13 cellular contexts compared by ENCODE assay signal in the genomic region with DNA sequence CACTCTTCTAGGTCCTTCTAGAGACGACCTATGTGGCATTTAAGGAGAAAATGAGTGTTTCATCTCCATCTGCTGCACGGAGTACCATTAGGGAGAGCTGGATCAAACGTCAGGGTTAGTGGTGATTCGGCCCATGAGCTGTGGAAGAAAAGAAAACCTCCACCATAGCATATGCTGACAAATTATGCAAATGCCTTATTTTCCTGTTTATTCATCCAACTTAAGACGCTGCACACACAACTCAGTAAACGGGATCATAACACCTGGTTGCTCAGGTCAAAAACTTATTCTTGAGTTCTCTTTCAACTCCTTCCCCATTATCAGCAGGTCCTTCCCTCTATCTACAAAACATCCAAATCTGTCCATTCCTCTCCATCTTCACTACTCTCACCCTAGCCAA. TPM values are rescaled to one million over a fixed set of nuclear protein-coding genes. Genes with fewer than 3 reads are reported as not detected.
DNase-seq lines count a peak whose midpoint lies in the region; ATAC-seq and TF ChIP-seq lines count a peak whose summit lies in the region.
"Had no signal": no experiment of that assay in that cellular context is flagged by ENCODE, and none has a peak within 500 bp of the region (broad histone marks: within the 10 kb centered on the region; RNA-seq: fewer than 3 reads in every experiment).

No MANE protein-coding gene starts in this region.

- no peak for DNase-seq in HFFc6
- DNase-seq in naive B cell: no peak
- no peak for DNase-seq in ascending aorta (ENCODE audit: low spot score in 2 of 2)
- no peak for DNase-seq in cerebellum (ENCODE audit: low spot score)
- no peak for DNase-seq in osteoblast (ENCODE audit: insufficient read length, low spot score, missing footprints)
- no peak for DNase-seq in COLO829 (ENCODE audit: low spot score)
- DNase-seq: activated CD4-positive, alpha-beta T cell treated with anti-CD3 and anti-CD28 coated beads, Interleukin-2, amount 50 U/mL, for 4 hours; NCI-H1694; trophoblast cell had no signal

- H3K9me3 Mint-ChIP-seq in HFFc6 (no peaks in the 10 kb centered on the region), naive B cell (no peaks in the 10 kb centered on the region)
- H3K9me3 Mint-ChIP-seq in activated T-helper 17 cell treated with anti-CD3 and anti-CD28 coated beads, Interleukin-2, amount 50 U/mL, for 72 hours: no peaks in the 10 kb centered on the region

- H3K9me3 ChIP-seq in BLaER1 (no peaks in the 10 kb centered on the region), ascending aorta (no peaks in the 10 kb centered on the region), osteoblast (ENCODE audit: low read depth, low read length) (no peaks in the 10 kb centered on the region)

- H3K27me3 Mint-ChIP-seq in HFFc6 (ENCODE audit: insufficient read depth) (peaks cover 2% of the 10 kb centered on the region), naive B cell (no peaks in the 10 kb centered on the region)
- H3K27me3 Mint-ChIP-seq in activated T-helper 17 cell treated with anti-CD3 and anti-CD28 coated beads, Interleukin-2, amount 50 U/mL, for 72 hours: no peaks in the 10 kb centered on the region

- H3K27ac Mint-ChIP-seq in HFFc6: no peak overlapping the region
- H3K27ac Mint-ChIP-seq in activated T-helper 17 cell treated with anti-CD3 and anti-CD28 coated beads, Interleukin-2, amount 50 U/mL, for 72 hours: peak overlapping the region; percentile 89
- H3K27ac Mint-ChIP-seq in naive B cell: peak overlapping the region in 5 of 6 donors; percentile 19 to 96 (median 90)

- TF ChIP-seq CTCF in HFFc6 (IDR thresholded peaks at IDR 0.05) (no peak), ascending aorta (IDR thresholded peaks at IDR 0.05) (no peak), osteoblast (IDR thresholded peaks at IDR 0.05; ENCODE audit: extremely low read depth, low read depth, low read length) (no peak)

- H3K27me3 ChIP-seq in BLaER1 (no peaks in the 10 kb centered on the region), ascending aorta (no peaks in the 10 kb centered on the region), osteoblast (ENCODE audit: insufficient read depth, low read length) (peaks cover 4% of the 10 kb centered on the region)

- H3K4me1 ChIP-seq in BLaER1: peaks cover 21% of the 10 kb centered on the region
- H3K4me1 ChIP-seq in ascending aorta: peaks cover 7 to 15% of the 10 kb centered on the region in 2 donors
- H3K4me1 ChIP-seq in osteoblast (ENCODE audit: insufficient read depth, low read length): peaks cover 14% of the 10 kb centered on the region

- H3K36me3 Mint-ChIP-seq in HFFc6 (ENCODE audit: low read depth): peaks cover 12% of the 10 kb centered on the region
- no peaks in the 10 kb centered on the region for H3K36me3 Mint-ChIP-seq in activated T-helper 17 cell treated with anti-CD3 and anti-CD28 coated beads, Interleukin-2, amount 50 U/mL, for 72 hours (ENCODE audit: low read depth)
- no peaks in the 10 kb centered on the region for H3K36me3 Mint-ChIP-seq in naive B cell

- H4K20me1 ChIP-seq in BLaER1 (peaks cover 32% of the 10 kb centered on the region), osteoblast (ENCODE audit: insufficient read depth, low read length) (peaks cover 11% of the 10 kb centered on the region)

- ATAC-seq in activated T-helper 17 cell treated with anti-CD3 and anti-CD28 coated beads, Interleukin-2, amount 50 U/mL, for 72 hours (replicated peaks): no peak
- no peak for ATAC-seq in naive B cell (ENCODE audit: low read depth in 2 of 2)

- intact Hi-C loops in ascending aorta (cut with DNase I): loop anchor here (2.0 to 5.0 kb wide), 2 partner anchors 54 to 291 kb away; partner anchors contain the start of genes POLR3E and UQCRC2

- H3K79me2 ChIP-seq in osteoblast (ENCODE audit: insufficient read depth, low read length): peaks cover 35% of the 10 kb centered on the region

- H3K36me3 ChIP-seq in BLaER1 (no peaks in the 10 kb centered on the region), ascending aorta (no peaks in the 10 kb centered on the region), osteoblast (ENCODE audit: insufficient read depth, low read length) (no peaks in the 10 kb centered on the region)

- H3K4me2 ChIP-seq in BLaER1 (peak overlapping the region; percentile 93; the same call in 1 of the 2 replicates), osteoblast (ENCODE audit: insufficient read depth, low read length) (no peak overlapping the region)

- H3K9ac ChIP-seq in BLaER1: no peak overlapping the region

- peak overlapping the region; percentile 85 for H3K4me3 Mint-ChIP-seq in HFFc6
- H3K4me3 Mint-ChIP-seq in activated T-helper 17 cell treated with anti-CD3 and anti-CD28 coated beads, Interleukin-2, amount 50 U/mL, for 72 hours: peak overlapping the region; percentile 94
- H3K4me3 Mint-ChIP-seq in naive B cell: peak overlapping the region; percentile 84 to 96 (median 93)

- H3K4me3 ChIP-seq in BLaER1 (no peak overlapping the region), ascending aorta (peak overlapping the region in 1 of 2 donors; percentile 87), osteoblast (ENCODE audit: insufficient read depth, low read length) (no peak overlapping the region)

- no peak overlapping the region for H2AFZ ChIP-seq in osteoblast (ENCODE audit: low read length)

- H3K27ac ChIP-seq in BLaER1 (no peak overlapping the region), ascending aorta (no peak overlapping the region), osteoblast (ENCODE audit: low read depth, low read length) (no peak overlapping the region)

- H3K4me1 Mint-ChIP-seq in HFFc6 (ENCODE audit: low read depth) (peaks cover 53% of the 10 kb centered on the region), naive B cell (peaks cover 32 to 42% (median 33%) of the 10 kb centered on the region in 3 donors)
- peaks cover 20% of the 10 kb centered on the region for H3K4me1 Mint-ChIP-seq in activated T-helper 17 cell treated with anti-CD3 and anti-CD28 coated beads, Interleukin-2, amount 50 U/mL, for 72 hours

RNA-seq across cellular contexts. Expression of gene MOSMO, which starts 1.3 kb away (rescaled TPM):
- total RNA-seq in HFFc6 (2021; fragmentation: NEBNext Ultra II Directional; extraction: Animal tissue kit (Norgen Biotek cat#: 25700)): 10 to 100 TPM; 16.9 to 28.2 (median 22.7) TPM
- total RNA-seq in activated T-helper 17 cell treated with anti-CD3 and anti-CD28 coated beads, Interleukin-2, amount 50 U/mL, for 72 hours: 10 to 100 TPM; 10.9 to 14.2 TPM
- 1 to 10 TPM; 3.1 to 7.1 (median 6.2) TPM for polyA plus RNA-seq in naive B cell (ENCODE audit: low read depth in 6 of 6)
- total RNA-seq in ascending aorta (3.6 TPM), cerebellum (38.6 TPM), osteoblast (15.2 and 15.9 TPM in 2 replicates)

RNA-seq across cellular contexts. Expression of gene PDZD9, which starts 5.7 kb away (rescaled TPM):
- total RNA-seq in HFFc6 (2021; fragmentation: NEBNext Ultra II Directional; extraction: Animal tissue kit (Norgen Biotek cat#: 25700)): not detected
- total RNA-seq in activated T-helper 17 cell treated with anti-CD3 and anti-CD28 coated beads, Interleukin-2, amount 50 U/mL, for 72 hours: not detected
- polyA plus RNA-seq in naive B cell (ENCODE audit: low read depth in 6 of 6): under 1 TPM in 1 of 6 donors, not detected in 5; 0.29 TPM
- total RNA-seq in ascending aorta (not detected), cerebellum (not detected), osteoblast (not detected in 2 replicates)
- total RNA-seq: cardiac septum, glomerular endothelial cell had no signal

RNA-seq across cellular contexts. Expression of gene UQCRC2, which starts 53.5 kb away (rescaled TPM):
- total RNA-seq in HFFc6 (2021; fragmentation: NEBNext Ultra II Directional; extraction: Animal tissue kit (Norgen Biotek cat#: 25700)): 100 to 1,000 TPM; 169 to 187 (median 173) TPM
- 100 to 1,000 TPM; 202 to 322 TPM for total RNA-seq in activated T-helper 17 cell treated with anti-CD3 and anti-CD28 coated beads, Interleukin-2, amount 50 U/mL, for 72 hours
- polyA plus RNA-seq in naive B cell (ENCODE audit: low read depth in 6 of 6): 100 to 1,000 TPM; 153 to 292 (median 181) TPM
- total RNA-seq in ascending aorta: 66.3 TPM
- 221 TPM for total RNA-seq in cerebellum
- total RNA-seq in osteoblast: 157 and 166 TPM in 2 replicates
